8 cellular contexts compared by ENCODE assay signal in genomic region chr19:29810504-29810871, GRCh38. TPM values are rescaled to one million over a fixed set of nuclear protein-coding genes. Genes with fewer than 3 reads are reported as not detected.
DNase-seq lines count a peak whose midpoint lies in the region; ATAC-seq and TF ChIP-seq lines count a peak whose summit lies in the region.

No MANE protein-coding gene starts in this region.

- peak overlapping the region; percentile 81 for H3K4me3 Mint-ChIP-seq in activated T-cell treated with anti-CD3 and anti-CD28 coated beads, Interleukin-2, amount 50 U/mL, for 24 hours
- peak overlapping the region; percentile 71 for H3K4me3 Mint-ChIP-seq in stimulated activated memory B cell treated with anti-CD40 and anti-IgM and Interleukin-4, amounts not matched to agents 10 μg/mL and 1 μg/mL and 100 μg/mL, for 72 hours

- no peaks in the 10 kb centered on the region for H3K9me3 ChIP-seq in Panc1 (ENCODE audit: control insufficient read depth, insufficient read depth, low read depth, low read length)

- H3K27me3 ChIP-seq in Panc1 (ENCODE audit: control insufficient read depth, insufficient read depth, low read length): no peaks in the 10 kb centered on the region

- POLR2A ChIA-PET in Panc1 (lab: Charles Lee): no interaction called here

- ATAC-seq in Panc1 (no peak), esophagus mucosa (peak; percentile 15), GM21515 (IDR thresholded peaks at IDR 0.05; ENCODE audit: unreplicated experiment) (no peak)
- ATAC-seq in stimulated activated memory B cell treated with anti-CD40 and anti-IgM and Interleukin-4, amounts not matched to agents 10 μg/mL and 1 μg/mL and 100 μg/mL, for 72 hours: no peak

- in situ Hi-C loops in Panc1 (cut with HindIII; ENCODE audit: low pct_unique_long_range_greater_than_20kb, low sequenced_read_pairs): no loop called here

- TF ChIP-seq CTCF in Panc1 (IDR thresholded peaks at IDR 0.05): no peak

- no TSS peak for BruUV-seq in Panc1 (replicated peaks; lab: Mats Ljungman, UMichigan)

- H3K9me3 Mint-ChIP-seq in activated T-cell treated with anti-CD3 and anti-CD28 coated beads, Interleukin-2, amount 50 U/mL, for 24 hours: no peaks in the 10 kb centered on the region
- no peaks in the 10 kb centered on the region for H3K9me3 Mint-ChIP-seq in stimulated activated memory B cell treated with anti-CD40 and anti-IgM and Interleukin-4, amounts not matched to agents 10 μg/mL and 1 μg/mL and 100 μg/mL, for 72 hours

- CTCF ChIA-PET in Panc1 (lab: Charles Lee): interaction anchor here (0.6 kb wide), 1 partner anchor 30 kb away, joined by 3 read pairs; no protein-coding TSS in a partner anchor

- H3K4me1 ChIP-seq in Panc1 (ENCODE audit: control insufficient read depth, insufficient read depth, low read length): peaks cover 13% of the 10 kb centered on the region

- H3K36me3 Mint-ChIP-seq in activated T-cell treated with anti-CD3 and anti-CD28 coated beads, Interleukin-2, amount 50 U/mL, for 24 hours (ENCODE audit: low read depth): peaks cover 29% of the 10 kb centered on the region
- no peaks in the 10 kb centered on the region for H3K36me3 Mint-ChIP-seq in stimulated activated memory B cell treated with anti-CD40 and anti-IgM and Interleukin-4, amounts not matched to agents 10 μg/mL and 1 μg/mL and 100 μg/mL, for 72 hours

- peak overlapping the region; percentile 94 for H3K27ac ChIP-seq in Panc1 (ENCODE audit: low read length)

- peaks cover 21% of the 10 kb centered on the region for H3K4me1 Mint-ChIP-seq in activated T-cell treated with anti-CD3 and anti-CD28 coated beads, Interleukin-2, amount 50 U/mL, for 24 hours (ENCODE audit: low read depth)
- peaks cover 22% of the 10 kb centered on the region for H3K4me1 Mint-ChIP-seq in stimulated activated memory B cell treated with anti-CD40 and anti-IgM and Interleukin-4, amounts not matched to agents 10 μg/mL and 1 μg/mL and 100 μg/mL, for 72 hours

- peak overlapping the region; percentile 94 for H3K27ac Mint-ChIP-seq in activated T-cell treated with anti-CD3 and anti-CD28 coated beads, Interleukin-2, amount 50 U/mL, for 24 hours
- peak overlapping the region; percentile 83 for H3K27ac Mint-ChIP-seq in stimulated activated memory B cell treated with anti-CD40 and anti-IgM and Interleukin-4, amounts not matched to agents 10 μg/mL and 1 μg/mL and 100 μg/mL, for 72 hours

- H3K4me3 ChIP-seq in Panc1 (ENCODE audit: low read depth in 2 of 2, low read length in 2 of 2): peak overlapping the region; percentile 58 to 66; a peak in 3 of 4 replicates

- H3K36me3 ChIP-seq in Panc1 (ENCODE audit: control insufficient read depth, insufficient read depth, low read length): no peaks in the 10 kb centered on the region; the same call in 1 of the 2 replicates

- no peaks in the 10 kb centered on the region for H3K27me3 Mint-ChIP-seq in activated T-cell treated with anti-CD3 and anti-CD28 coated beads, Interleukin-2, amount 50 U/mL, for 24 hours
- H3K27me3 Mint-ChIP-seq in stimulated activated memory B cell treated with anti-CD40 and anti-IgM and Interleukin-4, amounts not matched to agents 10 μg/mL and 1 μg/mL and 100 μg/mL, for 72 hours: no peaks in the 10 kb centered on the region

- no peak for DNase-seq in activated T-cell treated with anti-CD3 and anti-CD28 coated beads, Interleukin-2, amount 50 U/mL, for 24 hours
- DNase-seq in activated T-cell treated with anti-CD3 and anti-CD28 coated beads, Interleukin-2, amount 50 U/mL, for 1 hour: no peak
- DNase-seq in Panc1 (ENCODE audit: low read depth, low spot score) (no peak), SKM-1 treated with dmso at 0.1 percent for 144 hours (lab: John Stamatoyannopoulos, UW; ENCODE audit: unreplicated experiment) (no peak), globus pallidus (ENCODE audit: low spot score) (no peak)

- intact Hi-C loops in Panc1 (cut with micrococcal nuclease; ENCODE audit: unreplicated experiment): no loop called here

RNA-seq across cellular contexts. Expression of gene CCNE1, which starts 1.3 kb away (rescaled TPM):
- total RNA-seq in Panc1 (2021; ENCODE audit: unreplicated experiment): 26.4 TPM
- polyA plus RNA-seq in Panc1 (2012; ENCODE audit: insufficient read length): 20.1 TPM
- 3.7 TPM for total RNA-seq in esophagus mucosa
